Comparison of ENCODE assay signal across 30 cellular contexts in the genomic region with DNA sequence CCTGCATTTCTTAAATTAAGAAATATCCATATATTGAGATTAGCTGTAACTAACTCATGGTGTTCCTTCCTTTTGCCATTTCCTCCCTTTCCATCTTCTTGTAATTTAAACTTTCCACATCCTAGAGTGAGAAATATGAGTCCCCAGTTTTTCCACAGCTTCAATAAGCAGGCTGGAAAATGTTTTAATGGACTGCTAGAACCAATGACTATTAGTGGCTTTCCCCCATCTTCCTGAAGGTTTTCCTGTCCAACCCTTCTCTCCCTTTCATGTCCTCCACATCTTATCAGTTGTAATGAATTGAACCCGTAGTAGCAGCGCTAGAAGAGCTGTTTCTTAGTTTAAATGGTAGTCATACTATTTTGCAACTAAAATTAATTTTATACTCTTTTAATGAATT.
"Had no signal": no experiment of that assay in that cellular context is flagged by ENCODE, and none has a peak within 500 bp of the region (broad histone marks: within the 10 kb centered on the region; RNA-seq: fewer than 3 reads in every experiment).

No MANE protein-coding gene starts in this region.

- H3K27me3 ChIP-seq: ascending aorta, gastrocnemius medialis, pancreas, sigmoid colon, stomach, tibial artery, upper lobe of right lung had no signal

- H3K27ac ChIP-seq: ascending aorta, dorsolateral prefrontal cortex, gastrocnemius medialis, pancreas, prostate gland, sigmoid colon, tibial artery, upper lobe of right lung had no signal

- H3K36me3 ChIP-seq: ascending aorta, gastrocnemius medialis, pancreas, prostate gland, sigmoid colon, stomach, tibial artery, upper lobe of right lung had no signal

- H3K4me1 Mint-ChIP-seq: mesothelial cell of epicardium had no signal

- H3K4me3 ChIP-seq: ascending aorta, dorsolateral prefrontal cortex, gastrocnemius medialis, pancreas, prostate gland, sigmoid colon, stomach, tibial artery, upper lobe of right lung had no signal

- H3K4me3 Mint-ChIP-seq: activated CD4-positive, alpha-beta memory T cell treated with anti-CD3 and anti-CD28 coated beads for 36 hours; activated naive CD4-positive, alpha-beta T cell treated with anti-CD3 and anti-CD28 coated beads for 36 hours; activated naive CD8-positive, alpha-beta T cell treated with anti-CD3 and anti-CD28 coated beads for 36 hours; activated T-helper 1 cell treated with anti-CD3 and anti-CD28 coated beads, Interleukin-12 subunit alpha, Interleukin-12 subunit beta, Interleukin-2, Interleukin-4 antibody, amounts not matched to agents 30 ng/mL and 10 ng/mL and 1 ng/mL, durations not matched to agents 14 hours and 24 hours and 36 hours; mesothelial cell of epicardium; naive thymus-derived CD4-positive, alpha-beta T cell; stimulated activated naive B cell treated with anti-CD40 and anti-IgM and Interleukin-4, amounts not matched to agents 10 μg/mL and 1 μg/mL and 100 μg/mL, for 72 hours had no signal

- H3K4me1 ChIP-seq: ascending aorta, gastrocnemius medialis, prostate gland, sigmoid colon, upper lobe of right lung had no signal

- DNase-seq: activated CD4-positive, alpha-beta memory T cell treated with anti-CD3 and anti-CD28 coated beads for 36 hours; activated CD4-positive, alpha-beta T cell treated with anti-CD3 and anti-CD28 coated beads for 4 hours; activated CD4-positive, CD25-positive, alpha-beta regulatory T cell; activated CD8-positive, alpha-beta memory T cell treated with anti-CD3 and anti-CD28 coated beads, Interleukin-2, amount 50 U/mL, for 4 hours; activated effector memory CD4-positive, alpha-beta T cell treated with anti-CD3 and anti-CD28 coated beads, Interleukin-2, amount 50 U/mL, for 16 hours; activated naive CD4-positive, alpha-beta T cell treated with anti-CD3 and anti-CD28 coated beads for 36 hours; activated naive CD8-positive, alpha-beta T cell treated with anti-CD3 and anti-CD28 coated beads for 36 hours; activated T-cell treated with anti-CD3 and anti-CD28 coated beads, Interleukin-2, amount 50 U/mL, for 1 hour; central memory CD4-positive, alpha-beta T cell; dorsolateral prefrontal cortex; effector memory CD4-positive, alpha-beta T cell; erythroblast; gastrocnemius medialis; hippocampal formation; kidney; left colon; naive thymus-derived CD4-positive, alpha-beta T cell; pancreas; sigmoid colon; stimulated activated CD4-positive, alpha-beta T cell treated with anti-CD3 and anti-CD28 coated beads, Interleukin-15, amount 100 ng/mL, for 24 hours; stimulated activated CD4-positive, alpha-beta T cell treated with anti-CD3 and anti-CD28 coated beads, Interleukin-2, amount 100 ng/mL, for 24 hours; stimulated activated naive B cell treated with anti-CD40 and anti-IgM and Interleukin-4, amounts not matched to agents 10 μg/mL and 1 μg/mL and 100 μg/mL, for 72 hours; stomach; T-helper 1 cell; tibial artery; upper lobe of right lung had no signal

- H3K9me3 ChIP-seq: gastrocnemius medialis, pancreas, prostate gland had no signal

- ATAC-seq: gastrocnemius medialis; naive thymus-derived CD4-positive, alpha-beta T cell; stimulated activated naive B cell treated with anti-CD40 and anti-IgM and Interleukin-4, amounts not matched to agents 10 μg/mL and 1 μg/mL and 100 μg/mL, for 72 hours; upper lobe of right lung had no signal

- H3K27ac Mint-ChIP-seq: activated CD4-positive, alpha-beta memory T cell treated with anti-CD3 and anti-CD28 coated beads for 36 hours; activated naive CD4-positive, alpha-beta T cell treated with anti-CD3 and anti-CD28 coated beads for 36 hours; activated naive CD8-positive, alpha-beta T cell treated with anti-CD3 and anti-CD28 coated beads for 36 hours; activated T-helper 1 cell treated with anti-CD3 and anti-CD28 coated beads, Interleukin-12 subunit alpha, Interleukin-12 subunit beta, Interleukin-2, Interleukin-4 antibody, amounts not matched to agents 30 ng/mL and 10 ng/mL and 1 ng/mL, durations not matched to agents 14 hours and 24 hours and 36 hours; mesothelial cell of epicardium; naive thymus-derived CD4-positive, alpha-beta T cell; stimulated activated naive B cell treated with anti-CD40 and anti-IgM and Interleukin-4, amounts not matched to agents 10 μg/mL and 1 μg/mL and 100 μg/mL, for 72 hours had no signal
